In genomic region chr6:35059606-35060355, GRCh38 we compare ENCODE assay signal across 21 cellular contexts.
DNase-seq lines count a peak whose midpoint lies in the region; ATAC-seq and TF ChIP-seq lines count a peak whose summit lies in the region.
"Had no signal": no experiment of that assay in that cellular context is flagged by ENCODE, and none has a peak within 500 bp of the region (broad histone marks: within the 10 kb centered on the region; RNA-seq: fewer than 3 reads in every experiment).

No MANE protein-coding gene starts in this region.

- intact Hi-C loops in Right ventricle myocardium superior (cut with DNase I) = no loop called here
- intact Hi-C loops in heart right ventricle (cut with DNase I) = loop anchor here in 5 of 10 donors (5.0 to 10.0 kb wide), 5 partner anchors 37 to 75 kb away; no protein-coding TSS in a partner anchor
- intact Hi-C loops in esophagus squamous epithelium (cut with DNase I) = no loop called here

- peaks cover 30 to 79% (median 59%) of the 10 kb centered on the region in 9 donors for H3K4me1 ChIP-seq in heart right ventricle
- H3K4me1 ChIP-seq in muscle layer of duodenum (ENCODE audit: control insufficient read depth in 1 of 2, insufficient read depth in 2 of 2, low read length in 2 of 2) = peaks cover 0 to 64% of the 10 kb centered on the region in 2 donors
- H3K4me1 ChIP-seq in esophagus squamous epithelium = peaks cover 0 to 36% (median 0%) of the 10 kb centered on the region in 3 donors
- H3K4me1 ChIP-seq in SJCRH30 = no peaks in the 10 kb centered on the region
- H3K4me1 ChIP-seq: psoas muscle had no signal

- ATAC-seq in Right ventricle myocardium superior (ENCODE audit: poor library complexity) (no peak), heart right ventricle (no peak), GM18907 (IDR thresholded peaks at IDR 0.05; ENCODE audit: unreplicated experiment) (no peak)
- ATAC-seq: psoas muscle, T-helper 17 cell had no signal

- H3K27me3 ChIP-seq in heart right ventricle = no peaks in the 10 kb centered on the region
- H3K27me3 ChIP-seq in muscle layer of duodenum (ENCODE audit: low read depth, low read length) = no peaks in the 10 kb centered on the region
- no peaks in the 10 kb centered on the region for H3K27me3 ChIP-seq in esophagus squamous epithelium
- H3K27me3 ChIP-seq in SJCRH30 = no peaks in the 10 kb centered on the region
- H3K27me3 ChIP-seq: neutrophil had no signal

- TF ChIP-seq POLR2A in esophagus squamous epithelium (IDR thresholded peaks at IDR 0.05) = no peak

- H3K27ac ChIP-seq in heart right ventricle (peak overlapping the region in 4 of 10 donors; percentile 5 to 59 (median 42)), caudate nucleus (ENCODE audit: low read depth, low read length) (peak overlapping the region; percentile 26), muscle layer of duodenum (ENCODE audit: low read length) (no peak overlapping the region), esophagus squamous epithelium (peak overlapping the region in 2 of 4 donors; percentile 3 to 42), SJCRH30 (no peak overlapping the region)
- H3K27ac ChIP-seq: neutrophil, psoas muscle, SK-N-MC had no signal

- DNase-seq in Right ventricle myocardium superior (peak; percentile 36), heart right ventricle (no peak), caudate nucleus (lab: John Stamatoyannopoulos, UW) (peak in 4 of 61 donors; percentile 18 to 48 (median 23)), superior temporal gyrus (ENCODE audit: extremely low spot score) (peak; percentile 46), esophagus squamous epithelium (lab: John Stamatoyannopoulos, UW) (no peak), SJCRH30 (no peak)
- DNase-seq: activated CD4-positive, alpha-beta memory T cell treated with anti-CD3 and anti-CD28 coated beads, Interleukin-2, amount 10 ng/mL, durations not matched to agents 7 days and 5 days; activated CD4-positive, alpha-beta T cell treated with anti-CD3 and anti-CD28 coated beads for 1 hour; activated effector memory CD4-positive, alpha-beta T cell treated with anti-CD3 and anti-CD28 coated beads, Interleukin-2, amount 50 U/mL, for 16 hours; activated naive CD8-positive, alpha-beta T cell treated with anti-CD3 and anti-CD28 coated beads, Interleukin-2, amount 10 ng/mL, durations not matched to agents 7 days and 5 days; activated T-cell treated with anti-CD3 and anti-CD28 coated beads for 4 hours; DMS 273 treated with DMSO at 0.1 percent for 48 hours; KBM-7; NCI-H2081 treated with DMSO at 0.1 percent for 48 hours; NCI-H748 treated with DMSO at 0.1 percent for 48 hours; psoas muscle; T-helper 17 cell had no signal

- no peaks in the 10 kb centered on the region for H3K9me3 ChIP-seq in heart right ventricle
- H3K9me3 ChIP-seq in muscle layer of duodenum (ENCODE audit: control insufficient read depth in 1 of 2, low read length in 2 of 2) = no peaks in the 10 kb centered on the region
- no peaks in the 10 kb centered on the region for H3K9me3 ChIP-seq in esophagus squamous epithelium
- no peaks in the 10 kb centered on the region for H3K9me3 ChIP-seq in SJCRH30 (replicated peaks)
- H3K9me3 ChIP-seq: neutrophil, psoas muscle had no signal

- 90 to 95% methylated on average over 22 of the region's 22 CpGs for WGBS in heart right ventricle, 2 donors
- WGBS in esophagus squamous epithelium, 2 donors = 85 to 95% methylated on average over 11 to 16 of the region's 22 CpGs

- peaks cover 0 to 90% (median 34%) of the 10 kb centered on the region in 9 donors for H3K36me3 ChIP-seq in heart right ventricle
- peaks cover 39 to 61% of the 10 kb centered on the region in 2 donors for H3K36me3 ChIP-seq in muscle layer of duodenum (ENCODE audit: control insufficient read depth in 1 of 2, insufficient read depth in 2 of 2, low read length in 2 of 2)
- H3K36me3 ChIP-seq in esophagus squamous epithelium = peaks cover 12 to 98% (median 22%) of the 10 kb centered on the region in 3 donors
- peaks cover 6% of the 10 kb centered on the region; the same call in 1 of the 2 replicates for H3K36me3 ChIP-seq in SJCRH30

- TF ChIP-seq CTCF in heart right ventricle (IDR thresholded peaks at IDR 0.05) = no peak
- no peak for TF ChIP-seq CTCF in esophagus squamous epithelium (IDR thresholded peaks at IDR 0.05)

- H3K4me3 ChIP-seq in heart right ventricle = no peak overlapping the region
- peak overlapping the region; percentile 21 to 51 for H3K4me3 ChIP-seq in muscle layer of duodenum (ENCODE audit: low read depth in 1 of 2, low read length in 2 of 2)
- no peak overlapping the region for H3K4me3 ChIP-seq in esophagus squamous epithelium
- H3K4me3 ChIP-seq in SJCRH30 = no peak overlapping the region
- H3K4me3 ChIP-seq: psoas muscle, SK-N-MC had no signal

Comparison
In these comparisons a context has a peak if more than half of its experiments do, and no peak if none do; other contexts are left out.
1. DNase-seq: peak in Right ventricle myocardium superior (single experiment) and superior temporal gyrus (single experiment); none in heart right ventricle (0 of 2), esophagus squamous epithelium (single experiment) and SJCRH30 (0 of 2).
2. H3K4me3 ChIP-seq: peak in muscle layer of duodenum (2 of 2); none in heart right ventricle (0 of 10), esophagus squamous epithelium (0 of 4) and SJCRH30 (single experiment).